13 cellular contexts compared by ENCODE assay signal in genomic region chr16:53415504-53415903, GRCh38. TPM values are rescaled to one million over a fixed set of nuclear protein-coding genes. Genes with fewer than 3 reads are reported as not detected.
DNase-seq lines count a peak whose midpoint lies in the region; ATAC-seq, FAIRE-seq and TF ChIP-seq lines count a peak whose summit lies in the region.
"Had no signal": no experiment of that assay in that cellular context is flagged by ENCODE, and none has a peak within 500 bp of the region (broad histone marks: within the 10 kb centered on the region; RNA-seq: fewer than 3 reads in every experiment).

No MANE protein-coding gene starts in this region.

- TF ChIP-seq CTCF in SK-N-SH (IDR thresholded peaks at IDR 0.05): no peak
- TF ChIP-seq CTCF in fibroblast of villous mesenchyme (IDR thresholded peaks at IDR 0.05; ENCODE audit: insufficient read depth, low read depth, low read length): no peak

- peak; percentile 16; the same call in 1 of the 2 replicates for TF ChIP-seq RAD21 in SK-N-SH (IDR thresholded peaks at IDR 0.05; ENCODE audit: low read length)

- CTCF ChIA-PET in SK-N-SH (lab: Yijun Ruan, JAX): interaction anchor here (0.7 kb wide), 1 partner anchor 10 kb away, joined by 3 read pairs; no protein-coding TSS in a partner anchor

- H3K36me3 ChIP-seq in SK-N-SH (replicated peaks in 1 of 2; ENCODE audit: control insufficient read depth in 1 of 2, insufficient read depth in 2 of 2, low read length in 1 of 2): no peaks in the 10 kb centered on the region
- H3K36me3 ChIP-seq: BLaER1, heart left ventricle, suprapubic skin had no signal

- DNase-seq in SK-N-SH (no peak), NCI-H526 treated with DMSO at 0.1 percent for 48 hours (lab: John Stamatoyannopoulos, UW) (peak; percentile 31), fibroblast of villous mesenchyme (ENCODE audit: low read depth) (peak; percentile 39), urothelium cell line (ENCODE audit: low spot score) (peak; percentile 27), globus pallidus (ENCODE audit: low spot score) (no peak), superior temporal gyrus (ENCODE audit: extremely low spot score) (no peak)
- no peak for DNase-seq in stimulated activated naive CD4-positive, alpha-beta T cell treated with Interleukin-2 at 50 U/mL for 16 hours (lab: John Stamatoyannopoulos, UW)
- DNase-seq: activated T-cell treated with anti-CD3 and anti-CD28 coated beads, Interleukin-2, amount 50 U/mL, for 72 hours; cerebellar nuclear complex; heart left ventricle had no signal

- H3K9ac ChIP-seq in SK-N-SH: no peak overlapping the region
- H3K9ac ChIP-seq: BLaER1 had no signal

- POLR2A ChIA-PET in SK-N-SH (lab: Yijun Ruan, JAX): no interaction called here

- no peak for TF ChIP-seq EP300 in SK-N-SH (IDR thresholded peaks at IDR 0.05; ENCODE audit: borderline replicate concordance in 1 of 2, low read depth in 1 of 2, low read length in 1 of 2)

- no peak overlapping the region for H3K4me2 ChIP-seq in SK-N-SH
- H3K4me2 ChIP-seq: BLaER1 had no signal

- H3K27ac ChIP-seq in SK-N-SH (ENCODE audit: low read depth in 2 of 2, low read length in 1 of 2): no peak overlapping the region
- H3K27ac ChIP-seq: BLaER1, heart left ventricle, suprapubic skin had no signal

- H3F3A ChIP-seq in SK-N-SH (replicated peaks; ENCODE audit: insufficient read depth): no peaks in the 10 kb centered on the region

- H3K9me3 ChIP-seq in SK-N-SH: no peaks in the 10 kb centered on the region
- H3K9me3 ChIP-seq: heart left ventricle, suprapubic skin had no signal

- no peaks in the 10 kb centered on the region for H4K20me1 ChIP-seq in SK-N-SH (ENCODE audit: insufficient read depth)
- H4K20me1 ChIP-seq: BLaER1 had no signal

- H3K4me3 ChIP-seq in SK-N-SH (ENCODE audit: low read depth in 2 of 2, low read length in 1 of 2) (no peak overlapping the region), fibroblast of villous mesenchyme (ENCODE audit: low read depth, low read length) (no peak overlapping the region)
- H3K4me3 ChIP-seq: BLaER1, heart left ventricle, suprapubic skin had no signal

- FAIRE-seq in urothelium cell line (lab: Jason Lieb, UNC): no peak

- no peak overlapping the region for H2AFZ ChIP-seq in SK-N-SH (ENCODE audit: low read depth)

- 7% methylated on average over 4 of the region's 4 CpGs for WGBS in SK-N-SH (ENCODE audit: low lambda C conversion rate)

- ATAC-seq in SK-N-SH treated with all-trans-retinoic acid at 6 μM for 48 hours: no peak; the same call in 2 of the 3 replicates
- ATAC-seq: activated T-cell treated with anti-CD3 and anti-CD28 coated beads, Interleukin-2, amount 50 U/mL, for 72 hours; heart left ventricle had no signal

- no peaks in the 10 kb centered on the region for H3K4me1 ChIP-seq in SK-N-SH (ENCODE audit: control insufficient read depth in 1 of 2, insufficient read depth in 2 of 2, low read depth in 1 of 2, low read length in 1 of 2)
- H3K4me1 ChIP-seq: heart left ventricle had no signal

- H3K9me2 ChIP-seq in SK-N-SH: no peaks in the 10 kb centered on the region

- no peaks in the 10 kb centered on the region for H3K79me2 ChIP-seq in SK-N-SH (ENCODE audit: insufficient read depth)

- no peaks in the 10 kb centered on the region for H3K27me3 ChIP-seq in SK-N-SH (ENCODE audit: insufficient read depth)
- H3K27me3 ChIP-seq: BLaER1, suprapubic skin had no signal

TF ChIP-seq in SK-N-SH, 30 proteins besides CTCF, POLR2A, EP300 and RAD21 (continues in another document):
- TF ChIP-seq, protein P1, sequence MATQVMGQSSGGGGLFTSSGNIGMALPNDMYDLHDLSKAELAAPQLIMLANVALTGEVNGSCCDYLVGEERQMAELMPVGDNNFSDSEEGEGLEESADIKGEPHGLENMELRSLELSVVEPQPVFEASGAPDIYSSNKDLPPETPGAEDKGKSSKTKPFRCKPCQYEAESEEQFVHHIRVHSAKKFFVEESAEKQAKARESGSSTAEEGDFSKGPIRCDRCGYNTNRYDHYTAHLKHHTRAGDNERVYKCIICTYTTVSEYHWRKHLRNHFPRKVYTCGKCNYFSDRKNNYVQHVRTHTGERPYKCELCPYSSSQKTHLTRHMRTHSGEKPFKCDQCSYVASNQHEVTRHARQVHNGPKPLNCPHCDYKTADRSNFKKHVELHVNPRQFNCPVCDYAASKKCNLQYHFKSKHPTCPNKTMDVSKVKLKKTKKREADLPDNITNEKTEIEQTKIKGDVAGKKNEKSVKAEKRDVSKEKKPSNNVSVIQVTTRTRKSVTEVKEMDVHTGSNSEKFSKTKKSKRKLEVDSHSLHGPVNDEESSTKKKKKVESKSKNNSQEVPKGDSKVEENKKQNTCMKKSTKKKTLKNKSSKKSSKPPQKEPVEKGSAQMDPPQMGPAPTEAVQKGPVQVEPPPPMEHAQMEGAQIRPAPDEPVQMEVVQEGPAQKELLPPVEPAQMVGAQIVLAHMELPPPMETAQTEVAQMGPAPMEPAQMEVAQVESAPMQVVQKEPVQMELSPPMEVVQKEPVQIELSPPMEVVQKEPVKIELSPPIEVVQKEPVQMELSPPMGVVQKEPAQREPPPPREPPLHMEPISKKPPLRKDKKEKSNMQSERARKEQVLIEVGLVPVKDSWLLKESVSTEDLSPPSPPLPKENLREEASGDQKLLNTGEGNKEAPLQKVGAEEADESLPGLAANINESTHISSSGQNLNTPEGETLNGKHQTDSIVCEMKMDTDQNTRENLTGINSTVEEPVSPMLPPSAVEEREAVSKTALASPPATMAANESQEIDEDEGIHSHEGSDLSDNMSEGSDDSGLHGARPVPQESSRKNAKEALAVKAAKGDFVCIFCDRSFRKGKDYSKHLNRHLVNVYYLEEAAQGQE (IDR thresholded peaks at IDR 0.05; ENCODE audit: low read depth, low read length): no peak
- TF ChIP-seq TAF1 (IDR thresholded peaks at IDR 0.05; ENCODE audit: borderline replicate concordance, low read depth, low read length) (no peak), TEAD4 (IDR thresholded peaks at IDR 0.05; ENCODE audit: borderline replicate concordance, insufficient read depth) (no peak), GABPA (IDR thresholded peaks at IDR 0.05; ENCODE audit: low read depth) (no peak), FOXJ3 (CRISPR knock-in tag; IDR thresholded peaks at IDR 0.05) (no peak), FOXM1 (IDR thresholded peaks at IDR 0.05; ENCODE audit: low read depth) (no peak), POLR2AphosphoS5 (IDR thresholded peaks at IDR 0.05; ENCODE audit: low read depth, low read length) (no peak), ELF1 (IDR thresholded peaks at IDR 0.05) (no peak), MEF2A (IDR thresholded peaks at IDR 0.05; ENCODE audit: borderline replicate concordance, low read depth) (no peak), EZH2phosphoT487 (IDR thresholded peaks at IDR 0.05; ENCODE audit: borderline replicate concordance, low read depth) (no peak), RFX5 (IDR thresholded peaks at IDR 0.05; ENCODE audit: low read length) (no peak), SIN3A (IDR thresholded peaks at IDR 0.05; ENCODE audit: borderline replicate concordance, low read depth, low read length) (no peak), MXI1 (IDR thresholded peaks at IDR 0.05; ENCODE audit: low read depth, low read length) (no peak)

TF ChIP-seq in SK-N-SH treated with all-trans-retinoic acid at 6 μM for 48 hours, 23 proteins besides CTCF, POLR2A, EP300 and RAD21:
- no peak for TF ChIP-seq ARNTL (CRISPR knock-in tag; IDR thresholded peaks at IDR 0.05; ENCODE audit: borderline replicate concordance, low read depth)
- TF ChIP-seq, protein P2, sequence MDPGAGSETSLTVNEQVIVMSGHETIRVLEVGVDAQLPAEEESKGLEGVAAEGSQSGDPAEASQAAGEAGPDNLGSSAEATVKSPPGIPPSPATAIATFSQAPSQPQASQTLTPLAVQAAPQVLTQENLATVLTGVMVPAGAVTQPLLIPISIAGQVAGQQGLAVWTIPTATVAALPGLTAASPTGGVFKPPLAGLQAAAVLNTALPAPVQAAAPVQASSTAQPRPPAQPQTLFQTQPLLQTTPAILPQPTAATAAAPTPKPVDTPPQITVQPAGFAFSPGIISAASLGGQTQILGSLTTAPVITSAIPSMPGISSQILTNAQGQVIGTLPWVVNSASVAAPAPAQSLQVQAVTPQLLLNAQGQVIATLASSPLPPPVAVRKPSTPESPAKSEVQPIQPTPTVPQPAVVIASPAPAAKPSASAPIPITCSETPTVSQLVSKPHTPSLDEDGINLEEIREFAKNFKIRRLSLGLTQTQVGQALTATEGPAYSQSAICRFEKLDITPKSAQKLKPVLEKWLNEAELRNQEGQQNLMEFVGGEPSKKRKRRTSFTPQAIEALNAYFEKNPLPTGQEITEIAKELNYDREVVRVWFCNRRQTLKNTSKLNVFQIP (CRISPR knock-in tag; IDR thresholded peaks at IDR 0.05; ENCODE audit: borderline replicate concordance, low read depth): no peak
- TF ChIP-seq ISL1 (CRISPR knock-in tag; IDR thresholded peaks at IDR 0.05): no peak
- no peak for TF ChIP-seq RARB (CRISPR knock-in tag; IDR thresholded peaks at IDR 0.05)
- no peak for TF ChIP-seq PPARA (CRISPR knock-in tag; IDR thresholded peaks at IDR 0.05; ENCODE audit: borderline replicate concordance)
- no peak for TF ChIP-seq CSRNP3 (CRISPR knock-in tag; IDR thresholded peaks at IDR 0.05)
- no peak for TF ChIP-seq TOX (CRISPR knock-in tag; IDR thresholded peaks at IDR 0.05; ENCODE audit: borderline replicate concordance)

RNA-seq across cellular contexts. Expression of gene RBL2, which starts 18.8 kb away (rescaled TPM):
- 28.0 and 42.8 TPM in 2 replicates for polyA plus RNA-seq in SK-N-SH (2012; rRNA removed)
- 24.6 and 26.8 TPM in 2 replicates for polyA plus RNA-seq in SK-N-SH (2012; cell fraction: cytosol; rRNA removed)
- 86.6 and 127 TPM in 2 replicates for polyA plus RNA-seq in SK-N-SH (2012; cell fraction: nucleus; rRNA removed)
- 35.1 and 49.7 TPM in 2 replicates for total RNA-seq in fibroblast of villous mesenchyme

Comparison
In these comparisons a context has a peak if more than half of its experiments do, and no peak if none do; other contexts are left out.
1. DNase-seq: peak in NCI-H526 treated with DMSO at 0.1 percent for 48 hours (single experiment), fibroblast of villous mesenchyme (single experiment) and urothelium cell line (single experiment); none in SK-N-SH (single experiment), globus pallidus (single experiment), superior temporal gyrus (single experiment) and stimulated activated naive CD4-positive, alpha-beta T cell treated with Interleukin-2 at 50 U/mL for 16 hours (single experiment).